ENCODE assay signal across 15 cellular contexts in the genomic region with DNA sequence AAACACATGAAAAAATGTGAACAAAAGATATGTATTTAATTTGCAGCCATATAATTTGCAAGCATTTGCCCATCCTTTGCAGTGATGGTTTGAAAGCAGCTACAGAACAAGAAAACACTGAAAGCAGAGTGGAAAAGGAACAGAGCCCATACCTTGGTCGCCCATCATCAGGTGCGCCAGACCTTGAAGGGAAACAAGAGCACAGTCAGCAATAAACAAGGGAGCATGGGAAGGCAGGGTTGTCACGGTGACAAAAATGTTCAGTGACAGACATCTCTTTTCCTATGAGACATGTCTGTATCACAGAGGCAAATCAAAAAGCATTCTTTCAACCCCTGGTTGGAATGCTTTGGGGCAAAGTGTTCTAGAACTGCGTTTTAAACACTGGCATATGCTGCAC.
A peak's percentile ranks its signal among the peaks of the same experiment; 100 is the strongest.
DNase-seq lines count a peak whose midpoint lies in the region; TF ChIP-seq lines count a peak whose summit lies in the region.
"Had no signal": no experiment of that assay in that cellular context is flagged by ENCODE, and none has a peak within 500 bp of the region (broad histone marks: within the 10 kb centered on the region; RNA-seq: fewer than 3 reads in every experiment).

No MANE protein-coding gene starts in this region.

- H3K9me3 ChIP-seq in parathyroid adenoma (ENCODE audit: control insufficient read depth, low read length): no peaks in the 10 kb centered on the region

- H3K9ac ChIP-seq in parathyroid adenoma: no peak overlapping the region

- H3K27ac ChIP-seq in parathyroid adenoma (no peak overlapping the region), coronary artery (no peak overlapping the region), RWPE1 (no peak overlapping the region)
- H3K27ac ChIP-seq: 22Rv1, SK-N-MC had no signal

- H3K36me3 ChIP-seq in parathyroid adenoma (ENCODE audit: control insufficient read depth, insufficient read depth, low read length): no peaks in the 10 kb centered on the region

- peak overlapping the region; percentile 26 for H2AFZ ChIP-seq in parathyroid adenoma

- POLR2A ChIA-PET in RWPE1 (lab: Yijun Ruan, JAX; ENCODE audit: low non-redundant PET): no interaction called here

- H3K4me1 ChIP-seq in parathyroid adenoma: peaks cover 10% of the 10 kb centered on the region

- H3K4me2 ChIP-seq in parathyroid adenoma (ENCODE audit: low read length): no peak overlapping the region

- no peaks in the 10 kb centered on the region for H3K27me3 ChIP-seq in parathyroid adenoma (ENCODE audit: control insufficient read depth, insufficient read depth, low read length)

- TF ChIP-seq CTCF in parathyroid adenoma (IDR thresholded peaks at IDR 0.05) (no peak), coronary artery (IDR thresholded peaks at IDR 0.05) (no peak), RWPE1 (conservative IDR thresholded peaks at IDR 0.05; ENCODE audit: low read depth) (no peak)

- H3K79me2 ChIP-seq in parathyroid adenoma: no peaks in the 10 kb centered on the region

- H3K4me3 ChIP-seq in parathyroid adenoma (ENCODE audit: low read depth, low read length) (no peak overlapping the region), coronary artery (no peak overlapping the region)
- H3K4me3 ChIP-seq: SK-N-MC had no signal

- DNase-seq in DMS 273 (lab: John Stamatoyannopoulos, UW; ENCODE audit: unreplicated experiment) (peak; percentile 23), DMS 273 treated with DMSO at 0.1 percent for 48 hours (lab: John Stamatoyannopoulos, UW) (no peak), NCI-H345 (lab: John Stamatoyannopoulos, UW) (peak; percentile 49), NCI-H345 treated with DMSO at 0.1 percent for 48 hours (lab: John Stamatoyannopoulos, UW; ENCODE audit: unreplicated experiment) (no peak), NCI-H510A treated with DMSO at 0.1 percent for 48 hours (lab: John Stamatoyannopoulos, UW) (peak; percentile 16), coronary artery (ENCODE audit: low spot score) (no peak), RWPE1 (ENCODE audit: low spot score) (no peak)
- DNase-seq: C1 segment of cervical spinal cord, GF-D8, NCI-H2029, NCI-H524 treated with DMSO at 0.1 percent for 48 hours, T-helper 1 cell had no signal

- CTCF ChIA-PET in RWPE1 (lab: Yijun Ruan, JAX): no interaction called here

Comparison
In these comparisons a context has a peak if more than half of its experiments do, and no peak if none do; other contexts are left out.
1. DNase-seq: peak in DMS 273 (single experiment), NCI-H345 (single experiment) and NCI-H510A treated with DMSO at 0.1 percent for 48 hours (single experiment); none in DMS 273 treated with DMSO at 0.1 percent for 48 hours (single experiment), NCI-H345 treated with DMSO at 0.1 percent for 48 hours (single experiment), coronary artery (single experiment) and RWPE1 (single experiment).